ENCODE assay signal across 19 cellular contexts in the genomic region with DNA sequence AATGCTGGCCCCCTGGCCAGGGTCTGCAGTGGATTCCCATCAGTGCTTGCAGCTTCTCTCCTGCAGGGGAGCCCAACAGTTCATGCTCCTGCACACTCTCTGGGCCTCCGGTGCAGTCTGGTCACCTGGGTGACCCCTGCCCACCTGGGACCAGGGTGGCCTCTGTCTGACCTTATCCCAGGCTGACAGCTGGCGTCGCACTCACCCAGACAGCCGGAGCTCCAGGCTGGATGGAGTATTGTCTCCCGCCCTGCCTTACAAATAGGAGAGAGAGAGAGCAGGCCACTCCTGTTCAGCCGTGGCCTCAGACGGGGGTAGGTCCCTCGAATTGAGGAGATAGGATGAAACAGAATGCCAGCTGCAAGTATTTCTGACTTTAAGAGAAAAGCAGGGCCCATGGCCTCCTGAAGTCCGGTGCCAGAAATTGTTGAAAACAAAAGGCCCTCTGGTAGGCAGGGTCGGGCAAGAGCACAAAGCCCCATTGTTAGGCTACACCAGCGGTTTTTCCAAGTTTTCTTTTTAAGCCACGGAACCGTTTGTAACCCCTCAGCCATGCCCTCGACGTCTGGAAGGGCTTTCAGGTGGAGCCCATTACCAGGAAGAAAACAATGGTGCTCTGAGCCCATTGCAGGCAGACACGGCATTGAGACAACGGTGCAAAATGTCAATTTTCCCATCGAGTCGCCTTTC.
DNase-seq lines count a peak whose midpoint lies in the region; ATAC-seq and TF ChIP-seq lines count a peak whose summit lies in the region.
"Had no signal": no experiment of that assay in that cellular context is flagged by ENCODE, and none has a peak within 500 bp of the region (broad histone marks: within the 10 kb centered on the region; RNA-seq: fewer than 3 reads in every experiment).

No MANE protein-coding gene starts in this region.

- no peak overlapping the region for H3K23ac ChIP-seq in H9 (ENCODE audit: insufficient read length, low read depth, low read length)

- ATAC-seq in stimulated activated effector memory CD8-positive, alpha-beta T cell treated with anti-CD3 and anti-CD28 coated beads, Interleukin-12 subunit alpha, Interleukin-12 subunit beta, amount 100 ng/mL, for 72 hours: peak; percentile 12
- ATAC-seq: activated CD8-positive, alpha-beta T cell treated with anti-CD3 and anti-CD28 coated beads, Interleukin-2, amount 10 ng/mL, durations not matched to agents 7 days and 5 days; activated naive CD8-positive, alpha-beta T cell treated with anti-CD3 and anti-CD28 coated beads, Interleukin-2, amount 50 U/mL, for 24 hours; gastrocnemius medialis had no signal

- no peak overlapping the region for H3K4me3 Mint-ChIP-seq in H9
- no peak overlapping the region for H3K4me3 Mint-ChIP-seq in stimulated activated effector memory CD8-positive, alpha-beta T cell treated with anti-CD3 and anti-CD28 coated beads, Interleukin-12 subunit alpha, Interleukin-12 subunit beta, amount 100 ng/mL, for 72 hours
- H3K4me3 Mint-ChIP-seq: activated CD8-positive, alpha-beta T cell treated with anti-CD3 and anti-CD28 coated beads, Interleukin-2, amount 10 ng/mL, durations not matched to agents 7 days and 5 days; activated naive CD8-positive, alpha-beta T cell treated with anti-CD3 and anti-CD28 coated beads, Interleukin-2, amount 50 U/mL, for 24 hours; activated T-helper 1 cell treated with anti-CD3 and anti-CD28 coated beads, Interleukin-12 subunit alpha, Interleukin-12 subunit beta, Interleukin-2, Interleukin-4 antibody, amounts not matched to agents 30 ng/mL and 10 ng/mL and 1 ng/mL, durations not matched to agents 14 hours and 24 hours and 36 hours had no signal

- no peak overlapping the region for H2BK15ac ChIP-seq in H9 (ENCODE audit: low read depth, low read length)

- H3K36me3 ChIP-seq in sigmoid colon: no peaks in the 10 kb centered on the region
- H3K36me3 ChIP-seq: gastrocnemius medialis, neutrophil, Peyer's patch had no signal

- no peak overlapping the region for H4K5ac ChIP-seq in H9 (ENCODE audit: insufficient read length, low read depth, low read length)

- no peak overlapping the region for H3K27ac ChIP-seq in H9 (ENCODE audit: insufficient read length, low read depth, low read length)
- peak overlapping the region; percentile 82 for H3K27ac ChIP-seq in angular gyrus (ENCODE audit: low read depth, low read length)
- H3K27ac ChIP-seq in sigmoid colon: no peak overlapping the region
- H3K27ac ChIP-seq: gastrocnemius medialis, neutrophil, Peyer's patch had no signal

- H3K27ac Mint-ChIP-seq in H9: no peak overlapping the region
- no peak overlapping the region for H3K27ac Mint-ChIP-seq in stimulated activated effector memory CD8-positive, alpha-beta T cell treated with anti-CD3 and anti-CD28 coated beads, Interleukin-12 subunit alpha, Interleukin-12 subunit beta, amount 100 ng/mL, for 72 hours
- H3K27ac Mint-ChIP-seq: activated CD8-positive, alpha-beta T cell treated with anti-CD3 and anti-CD28 coated beads, Interleukin-2, amount 10 ng/mL, durations not matched to agents 7 days and 5 days; activated naive CD8-positive, alpha-beta T cell treated with anti-CD3 and anti-CD28 coated beads, Interleukin-2, amount 50 U/mL, for 24 hours; activated T-helper 1 cell treated with anti-CD3 and anti-CD28 coated beads, Interleukin-12 subunit alpha, Interleukin-12 subunit beta, Interleukin-2, Interleukin-4 antibody, amounts not matched to agents 30 ng/mL and 10 ng/mL and 1 ng/mL, durations not matched to agents 14 hours and 24 hours and 36 hours had no signal

- TF ChIP-seq POLR2A in sigmoid colon (IDR thresholded peaks at IDR 0.05): no peak

- H4K8ac ChIP-seq in H9 (replicated peaks; ENCODE audit: insufficient read length, low read depth, low read length): no peak overlapping the region

- H3K4ac ChIP-seq in H9 (ENCODE audit: low read depth, low read length): no peak overlapping the region

- H3K23me2 ChIP-seq in H9 (ENCODE audit: insufficient read length, low read depth, low read length, poor library complexity, severe bottlenecking): no peaks in the 10 kb centered on the region

- H3K27me3 Mint-ChIP-seq in H9 (ENCODE audit: low read depth): peaks cover 9% of the 10 kb centered on the region

- H3K4me3 ChIP-seq in sigmoid colon: no peak overlapping the region
- H3K4me3 ChIP-seq: gastrocnemius medialis, Peyer's patch had no signal

- H2AFZ ChIP-seq in H9 (ENCODE audit: low read length): no peak overlapping the region

- TF ChIP-seq CTCF in H9 (conservative IDR thresholded peaks at IDR 0.05): peak; percentile 28; the same call in 1 of the 3 replicates
- TF ChIP-seq CTCF in sigmoid colon (IDR thresholded peaks at IDR 0.05): no peak

- H3K79me2 ChIP-seq in H9 (ENCODE audit: insufficient read depth, low read length): no peaks in the 10 kb centered on the region

- H3K9me3 ChIP-seq in H9 (ENCODE audit: control insufficient read depth, low read depth, low read length): no peaks in the 10 kb centered on the region
- no peaks in the 10 kb centered on the region for H3K9me3 ChIP-seq in sigmoid colon
- H3K9me3 ChIP-seq: gastrocnemius medialis, neutrophil, Peyer's patch had no signal

- H3K4me1 ChIP-seq in H9 (ENCODE audit: insufficient read depth, low read length): peaks cover 4% of the 10 kb centered on the region; the same call in 1 of the 2 replicates
- H3K4me1 ChIP-seq in sigmoid colon: no peaks in the 10 kb centered on the region
- H3K4me1 ChIP-seq: gastrocnemius medialis, Peyer's patch had no signal

- no peak overlapping the region for H3K9ac ChIP-seq in H9 (ENCODE audit: extremely low read depth, insufficient read length, low read length)

- H3K4me2 ChIP-seq in H9 (ENCODE audit: insufficient read depth, insufficient read length, low read length): no peak overlapping the region

- DNase-seq in H9 (peak; percentile 33), islet precursor cell (peak; percentile 70), sigmoid colon (no peak), NCI-H1436 treated with DMSO at 0.1 percent for 48 hours (lab: John Stamatoyannopoulos, UW) (no peak), amniotic stem cell (lab: John Stamatoyannopoulos, UW) (no peak)
- DNase-seq in stimulated activated effector memory CD8-positive, alpha-beta T cell treated with anti-CD3 and anti-CD28 coated beads, Interleukin-12 subunit alpha, Interleukin-12 subunit beta, amount 100 ng/mL, for 72 hours (ENCODE audit: low spot score in 2 of 2): no peak
- no peak for DNase-seq in effector CD8-positive, alpha-beta T cell (lab: John Stamatoyannopoulos, UW)
- DNase-seq: activated CD8-positive, alpha-beta T cell treated with anti-CD3 and anti-CD28 coated beads, Interleukin-2, amount 10 ng/mL, durations not matched to agents 7 days and 5 days; activated naive CD8-positive, alpha-beta T cell treated with anti-CD3 and anti-CD28 coated beads, Interleukin-2, amount 50 U/mL, for 24 hours; gastrocnemius medialis; GDM1; mesenchymal stem cell; NCI-H1930; NCI-H748 treated with DMSO at 0.1 percent for 48 hours; Peyer's patch; stimulated activated CD4-positive, alpha-beta T cell treated with anti-CD3 and anti-CD28 coated beads, Interleukin-2, amount 100 ng/mL, for 48 hours had no signal

- H3K9me3 Mint-ChIP-seq in H9: peaks cover 4% of the 10 kb centered on the region in 2 experiments; a peak in 4 of 5 replicates
- no peaks in the 10 kb centered on the region for H3K9me3 Mint-ChIP-seq in stimulated activated effector memory CD8-positive, alpha-beta T cell treated with anti-CD3 and anti-CD28 coated beads, Interleukin-12 subunit alpha, Interleukin-12 subunit beta, amount 100 ng/mL, for 72 hours
- H3K9me3 Mint-ChIP-seq: activated naive CD8-positive, alpha-beta T cell treated with anti-CD3 and anti-CD28 coated beads, Interleukin-2, amount 50 U/mL, for 24 hours; activated T-helper 1 cell treated with anti-CD3 and anti-CD28 coated beads, Interleukin-12 subunit alpha, Interleukin-12 subunit beta, Interleukin-2, Interleukin-4 antibody, amounts not matched to agents 30 ng/mL and 10 ng/mL and 1 ng/mL, durations not matched to agents 14 hours and 24 hours and 36 hours had no signal

- intact Hi-C loops in sigmoid colon (cut with DNase I): no loop called here

- H3K79me1 ChIP-seq in H9 (ENCODE audit: insufficient read depth, low read depth, low read length, poor library complexity, severe bottlenecking): no peaks in the 10 kb centered on the region

- no peak overlapping the region for H2BK12ac ChIP-seq in H9 (ENCODE audit: insufficient read length, low read depth, low read length)

- no peak overlapping the region for H4K91ac ChIP-seq in H9 (ENCODE audit: insufficient read length, low read depth, low read length)

- no peak overlapping the region for H2BK20ac ChIP-seq in H9 (ENCODE audit: low read depth, low read length, poor library complexity, severe bottlenecking)

- H3K56ac ChIP-seq in H9 (ENCODE audit: insufficient read length, low read depth, low read length): no peak overlapping the region

- H3K4me1 Mint-ChIP-seq in H9: peaks cover 26 to 40% of the 10 kb centered on the region in 2 experiments
- H3K4me1 Mint-ChIP-seq in stimulated activated effector memory CD8-positive, alpha-beta T cell treated with anti-CD3 and anti-CD28 coated beads, Interleukin-12 subunit alpha, Interleukin-12 subunit beta, amount 100 ng/mL, for 72 hours: no peaks in the 10 kb centered on the region
- H3K4me1 Mint-ChIP-seq: activated naive CD8-positive, alpha-beta T cell treated with anti-CD3 and anti-CD28 coated beads, Interleukin-2, amount 50 U/mL, for 24 hours had no signal

- TF ChIP-seq EP300 in sigmoid colon (IDR thresholded peaks at IDR 0.05): no peak

- no peak overlapping the region for H3K14ac ChIP-seq in H9 (ENCODE audit: insufficient read depth, low read length)

- H3K27me3 ChIP-seq in H9 (ENCODE audit: insufficient read depth, low read length) (no peaks in the 10 kb centered on the region), sigmoid colon (no peaks in the 10 kb centered on the region)
- H3K27me3 ChIP-seq: neutrophil, Peyer's patch had no signal

- H4K20me1 ChIP-seq in H9 (ENCODE audit: control insufficient read depth, insufficient read depth, insufficient read length): no peaks in the 10 kb centered on the region

- no peak overlapping the region for H2AK5ac ChIP-seq in H9 (ENCODE audit: insufficient read length, low read length)

- no peak overlapping the region for H2BK120ac ChIP-seq in H9 (ENCODE audit: low read depth, low read length, poor library complexity, severe bottlenecking)

- no peak overlapping the region for H3K18ac ChIP-seq in H9 (ENCODE audit: insufficient read length, low read depth, low read length)

- WGBS in H9 (ENCODE audit: extremely low coverage, insufficient read length, low lambda C conversion rate): no CpG with 5 or more reads among the region's 19 CpGs
- WGBS in sigmoid colon, 2 donors: 16 to 62% methylated on average over 19 of the region's 19 CpGs

- H3K36me3 Mint-ChIP-seq in H9 (ENCODE audit: insufficient read depth in 1 of 3, low read depth in 3 of 3): peaks cover 0 to 4% (median 2%) of the 10 kb centered on the region in 3 experiments; a peak in 3 of 7 replicates
- no peaks in the 10 kb centered on the region for H3K36me3 Mint-ChIP-seq in stimulated activated effector memory CD8-positive, alpha-beta T cell treated with anti-CD3 and anti-CD28 coated beads, Interleukin-12 subunit alpha, Interleukin-12 subunit beta, amount 100 ng/mL, for 72 hours

- no peak overlapping the region for H3T11ph ChIP-seq in H9 (ENCODE audit: low read length)

- no peak overlapping the region for H2BK5ac ChIP-seq in H9 (ENCODE audit: insufficient read length, low read length)

Comparison
In these comparisons a context has a peak if more than half of its experiments do, and no peak if none do; other contexts are left out.
1. DNase-seq: peak in H9 (single experiment) and islet precursor cell (single experiment); none in stimulated activated effector memory CD8-positive, alpha-beta T cell treated with anti-CD3 and anti-CD28 coated beads, Interleukin-12 subunit alpha, Interleukin-12 subunit beta, amount 100 ng/mL, for 72 hours (0 of 2), effector CD8-positive, alpha-beta T cell (single experiment), sigmoid colon (single experiment), NCI-H1436 treated with DMSO at 0.1 percent for 48 hours (single experiment) and amniotic stem cell (single experiment).